Comparison of ENCODE assay signal across 1 cellular context in genomic region chr2:45167885-45168284, GRCh38.
TF ChIP-seq lines count a peak whose summit lies in the region.

No MANE protein-coding gene starts in this region.

TF ChIP-seq in SK-N-SH treated with all-trans-retinoic acid at 6 μM for 48 hours, 23 proteins besides CTCF, POLR2A, EP300 and RAD21 (continued from another document):
- TF ChIP-seq TSHZ2 (CRISPR knock-in tag; IDR thresholded peaks at IDR 0.05) (no peak), TCF4 (CRISPR knock-in tag; IDR thresholded peaks at IDR 0.05; ENCODE audit: borderline replicate concordance) (no peak), TOX (CRISPR knock-in tag; IDR thresholded peaks at IDR 0.05; ENCODE audit: borderline replicate concordance) (no peak), ZNF70 (CRISPR knock-in tag; IDR thresholded peaks at IDR 0.05) (no peak), RARB (CRISPR knock-in tag; IDR thresholded peaks at IDR 0.05) (no peak), ESRRG (CRISPR knock-in tag; IDR thresholded peaks at IDR 0.05) (no peak), PPARA (CRISPR knock-in tag; IDR thresholded peaks at IDR 0.05; ENCODE audit: borderline replicate concordance) (no peak), CSDC2 (CRISPR knock-in tag; IDR thresholded peaks at IDR 0.05) (no peak), CSRNP3 (CRISPR knock-in tag; IDR thresholded peaks at IDR 0.05) (no peak), ARNTL (CRISPR knock-in tag; IDR thresholded peaks at IDR 0.05; ENCODE audit: borderline replicate concordance, low read depth) (no peak)
